8 cellular contexts compared by ENCODE assay signal in genomic region chr4:75724867-75725724, GRCh38. TPM values are rescaled to one million over a fixed set of nuclear protein-coding genes. Genes with fewer than 3 reads are reported as not detected.
DNase-seq lines count a peak whose midpoint lies in the region; ATAC-seq and TF ChIP-seq lines count a peak whose summit lies in the region.

No MANE protein-coding gene starts in this region.

- DNase-seq in GM13976 (ENCODE audit: low spot score) (peak; percentile 86), NCI-H1048 (lab: John Stamatoyannopoulos, UW) (peak; percentile 18), WTC11 (ENCODE audit: low spot score) (peak; percentile 73), cerebellar cortex (ENCODE audit: low spot score) (peak; percentile 58), kidney epithelial cell (ENCODE audit: low read depth) (no peak), DMS153 treated with DMSO at 0.1 percent for 48 hours (lab: John Stamatoyannopoulos, UW; ENCODE audit: unreplicated experiment) (no peak)
- DNase-seq in stimulated activated CD4-positive, alpha-beta T cell treated with anti-CD3 and anti-CD28 coated beads, Interleukin-15, amount 100 ng/mL, for 1 hour (ENCODE audit: low read depth in 1 of 2, low spot score in 1 of 2), result peak; percentile 5 to 37

- POLR2A ChIA-PET in WTC11 (lab: Charles Lee), result interaction anchor here (0.7 to 2.6 kb wide), 20 partner anchors 9 to 225 kb away, joined by 3 to 28 read pairs (median 5); partner anchors contain the start of genes CDKL2 and G3BP2

- ATAC-seq in HG02588 (IDR thresholded peaks at IDR 0.05; ENCODE audit: unreplicated experiment), result peak; percentile 54
- peak; percentile 34 for ATAC-seq in WTC11

- H3K4me3 Mint-ChIP-seq in WTC11, result peak overlapping the region; percentile 99

- H3K9me3 Mint-ChIP-seq in WTC11, result no peaks in the 10 kb centered on the region

- TF ChIP-seq CTCF in GM13976 (IDR thresholded peaks at IDR 0.05; ENCODE audit: borderline replicate concordance, control extremely low read depth, extremely low read depth, insufficient read depth, missing control alignments) (no peak), WTC11 (IDR thresholded peaks at IDR 0.05) (no peak), kidney epithelial cell (IDR thresholded peaks at IDR 0.05; ENCODE audit: insufficient read depth, low read length, poor library complexity, severe bottlenecking) (no peak)

- peaks cover 4% of the 10 kb centered on the region; the same call in 1 of the 2 replicates for H3K36me3 Mint-ChIP-seq in WTC11

- H3K4me1 Mint-ChIP-seq in WTC11, result peaks cover 47% of the 10 kb centered on the region

- H3K27ac Mint-ChIP-seq in WTC11, result peak overlapping the region; percentile 99

- peak overlapping the region; percentile 94 for H3K4me3 ChIP-seq in kidney epithelial cell (ENCODE audit: low read depth, low read length)

- no peaks in the 10 kb centered on the region for H3K36me3 ChIP-seq in kidney epithelial cell (ENCODE audit: control insufficient read depth, insufficient read depth, low read length)

- H3K27me3 Mint-ChIP-seq in WTC11 (ENCODE audit: low read depth), result no peaks in the 10 kb centered on the region

- in situ Hi-C loops in GM13976 (cut with MboI; ENCODE audit: low sequenced_read_pairs, unreplicated experiment), result no loop called here

- no peaks in the 10 kb centered on the region for H3K27me3 ChIP-seq in kidney epithelial cell (ENCODE audit: control insufficient read depth, insufficient read depth, low read length)

- CTCF ChIA-PET in WTC11 (lab: Charles Lee), result interaction anchor here (0.5 to 3.3 kb wide), 19 partner anchors 8 to 125 kb away, joined by 3 to 29 read pairs (median 5); partner anchors contain the start of gene CDKL2

TF ChIP-seq in WTC11, 78 proteins besides CTCF, POLR2A, EP300 and RAD21:
- TF ChIP-seq PRDM15 (CRISPR knock-in tag; IDR thresholded peaks at IDR 0.05), result peak; percentile 29; the same call in 1 of the 2 replicates
- TF ChIP-seq ZBTB43 (CRISPR knock-in tag; IDR thresholded peaks at IDR 0.05), result peak; percentile 26; the same call in 1 of the 2 replicates
- TF ChIP-seq TEAD1 (CRISPR knock-in tag; IDR thresholded peaks at IDR 0.05), result no peak; the same call in 1 of the 2 replicates
- TF ChIP-seq MYBL2 (CRISPR knock-in tag; IDR thresholded peaks at IDR 0.05), result no peak
- TF ChIP-seq ZNF232 (CRISPR knock-in tag; IDR thresholded peaks at IDR 0.05), result 0 out of 2 replicates have a peak, but pooled peaks have one; percentile 67
- no peak for TF ChIP-seq ZNF281 (CRISPR knock-in tag; IDR thresholded peaks at IDR 0.05)
- TF ChIP-seq ESRRA (CRISPR knock-in tag; IDR thresholded peaks at IDR 0.05; ENCODE audit: borderline replicate concordance), result 0 out of 2 replicates have a peak, but pooled peaks have one; percentile 21
- TF ChIP-seq JUN (CRISPR knock-in tag; IDR thresholded peaks at IDR 0.05), result peak; percentile 65
- TF ChIP-seq EMX1 (CRISPR knock-in tag; IDR thresholded peaks at IDR 0.05), result no peak
- no peak for TF ChIP-seq E2F5 (CRISPR knock-in tag; IDR thresholded peaks at IDR 0.05)
- no peak for TF ChIP-seq GABPB1 (CRISPR knock-in tag; IDR thresholded peaks at IDR 0.05)
- TF ChIP-seq FOXP1 (CRISPR knock-in tag; IDR thresholded peaks at IDR 0.05; ENCODE audit: borderline replicate concordance), result peak; percentile 30; the same call in 1 of the 2 replicates
- peak; percentile 41; the same call in 1 of the 2 replicates for TF ChIP-seq USF1 (CRISPR knock-in tag; IDR thresholded peaks at IDR 0.05)
- TF ChIP-seq KAT7 (CRISPR knock-in tag; IDR thresholded peaks at IDR 0.05; ENCODE audit: borderline replicate concordance), result 0 out of 2 replicates have a peak, but pooled peaks have one; percentile 84
- TF ChIP-seq ZNF219 (CRISPR knock-in tag; IDR thresholded peaks at IDR 0.05; ENCODE audit: borderline replicate concordance), result 0 out of 2 replicates have a peak, but pooled peaks have one; percentile 53
- 0 out of 2 replicates have a peak, but pooled peaks have one; percentile 26 for TF ChIP-seq SMAD3 (CRISPR knock-in tag; IDR thresholded peaks at IDR 0.05; ENCODE audit: borderline replicate concordance)

RNA-seq across cellular contexts. Expression of gene USO1, which starts 0.7 kb away (rescaled TPM):
- total RNA-seq in WTC11 (2021), result 134 to 162 TPM (median 141 TPM) in 3 replicates
- total RNA-seq in kidney epithelial cell, result 58.1 and 62.4 TPM in 2 replicates

RNA-seq across cellular contexts. Expression of gene G3BP2, which starts 51.9 kb away (rescaled TPM):
- total RNA-seq in WTC11 (2021), result 279 to 294 TPM (median 284 TPM) in 3 replicates
- 127 and 135 TPM in 2 replicates for total RNA-seq in kidney epithelial cell

Comparison
In these comparisons a context has a peak if more than half of its experiments do, and no peak if none do; other contexts are left out.
1. DNase-seq: peak in GM13976 (single experiment), NCI-H1048 (single experiment), WTC11 (single experiment), cerebellar cortex (single experiment) and stimulated activated CD4-positive, alpha-beta T cell treated with anti-CD3 and anti-CD28 coated beads, Interleukin-15, amount 100 ng/mL, for 1 hour (2 of 2); none in kidney epithelial cell (single experiment) and DMS153 treated with DMSO at 0.1 percent for 48 hours (single experiment).